Comparison of ENCODE assay signal across 1 cellular context in the genomic region with DNA sequence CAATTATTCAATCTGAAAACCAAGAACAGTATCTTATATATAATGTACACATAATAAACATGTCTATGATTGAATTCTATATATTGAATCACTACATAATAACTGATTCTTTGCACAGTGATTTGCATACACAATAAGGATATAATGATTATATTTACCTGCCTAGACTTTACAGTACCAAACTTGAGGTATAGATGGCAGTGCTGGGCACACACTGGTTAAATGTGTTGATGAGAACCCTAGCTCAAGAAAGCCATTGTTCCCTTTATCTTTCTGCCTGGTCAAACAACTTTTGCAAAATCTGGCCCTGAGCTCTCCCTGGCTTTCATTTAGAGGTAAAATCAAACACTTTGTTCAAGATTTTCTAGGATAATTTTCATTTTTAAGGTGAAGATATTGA.
TF ChIP-seq lines count a peak whose summit lies in the region.

No MANE protein-coding gene starts in this region.

TF ChIP-seq in Ishikawa, 13 proteins besides CTCF, POLR2A, EP300 and RAD21 (continued from another document):
- no peak for TF ChIP-seq REST (IDR thresholded peaks at IDR 0.05; ENCODE audit: low read depth)
- no peak for TF ChIP-seq TCF12 (IDR thresholded peaks at IDR 0.05; ENCODE audit: low read depth)
